21 cellular contexts compared by ENCODE assay signal in the genomic region with DNA sequence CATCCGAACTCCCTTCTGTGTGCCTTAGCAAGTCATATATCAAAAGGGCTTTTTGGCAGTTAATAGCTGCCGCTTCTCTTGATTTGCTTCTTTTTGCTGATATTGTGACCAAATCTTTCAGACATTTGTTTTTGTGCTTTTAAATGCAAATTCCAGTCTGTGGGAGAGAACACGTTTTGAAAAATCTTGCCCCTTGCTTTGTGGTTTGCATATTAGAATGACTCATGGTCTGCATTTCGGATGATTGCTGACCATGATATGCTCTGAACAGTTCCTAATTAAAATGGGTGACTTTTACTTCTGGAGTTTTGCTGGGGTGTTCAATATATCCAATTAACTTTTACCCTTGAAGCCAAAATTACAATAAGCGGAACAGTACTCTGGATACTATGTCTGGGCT. TPM values are rescaled to one million over a fixed set of nuclear protein-coding genes. Genes with fewer than 3 reads are reported as not detected.
A peak's percentile ranks its signal among the peaks of the same experiment; 100 is the strongest.
DNase-seq lines count a peak whose midpoint lies in the region; ATAC-seq and TF ChIP-seq lines count a peak whose summit lies in the region.
"Had no signal": no experiment of that assay in that cellular context is flagged by ENCODE, and none has a peak within 500 bp of the region (broad histone marks: within the 10 kb centered on the region; RNA-seq: fewer than 3 reads in every experiment).

No MANE protein-coding gene starts in this region.

- H3K9me3 ChIP-seq in spleen: peaks cover 0 to 22% (median 6%) of the 10 kb centered on the region in 8 donors

- no peak for TF ChIP-seq POLR2A in spleen (IDR thresholded peaks at IDR 0.05)

- DNase-seq in AG04449 (ENCODE audit: low read depth, low spot score) (peak; percentile 59), HFFc6 (peak; percentile 63), astrocyte of the cerebellum (ENCODE audit: low read depth) (peak; percentile 78), fibroblast of villous mesenchyme (ENCODE audit: low read depth) (peak; percentile 44), spleen (no peak), superior temporal gyrus (ENCODE audit: extremely low spot score) (no peak), GM13976 (ENCODE audit: low spot score) (no peak)
- DNase-seq: activated CD4-positive, alpha-beta T cell treated with anti-CD3 and anti-CD28 coated beads for 48 hours; activated effector memory CD4-positive, alpha-beta T cell treated with anti-CD3 and anti-CD28 coated beads, Interleukin-2, amount 50 U/mL, for 16 hours; amygdala; C1 segment of cervical spinal cord; kidney; naive B cell; NCI-H1105; NCI-H524; sigmoid colon; stimulated activated CD4-positive, alpha-beta T cell treated with anti-CD3 and anti-CD28 coated beads, Interleukin-4, amount 100 ng/mL, for 1 hour; SW 1271 had no signal

- no peaks in the 10 kb centered on the region; the same call in none of the 2 replicates for H3K27me3 Mint-ChIP-seq in HFFc6 (ENCODE audit: insufficient read depth)
- H3K27me3 Mint-ChIP-seq: naive B cell had no signal

- ATAC-seq in GM19463 (IDR thresholded peaks at IDR 0.05; ENCODE audit: unreplicated experiment): no peak

- H3K36me3 ChIP-seq in spleen: no peaks in the 10 kb centered on the region
- H3K36me3 ChIP-seq: sigmoid colon had no signal

- no peak overlapping the region for H3K27ac ChIP-seq in spleen
- H3K27ac ChIP-seq: 22Rv1, sigmoid colon had no signal

- peak overlapping the region; percentile 14; the same call in 1 of the 2 replicates for H3K27ac Mint-ChIP-seq in HFFc6
- H3K27ac Mint-ChIP-seq: naive B cell had no signal

- in situ Hi-C loops in astrocyte of the cerebellum (cut with HindIII; ENCODE audit: low sequenced_read_pairs) (no loop called here), GM13976 (cut with MboI; ENCODE audit: low sequenced_read_pairs, unreplicated experiment) (no loop called here)

- H3K27me3 ChIP-seq in spleen (replicated peaks in 1 of 7): no peaks in the 10 kb centered on the region
- H3K27me3 ChIP-seq: sigmoid colon had no signal

- CTCF ChIA-PET in AG04449 (lab: Yijun Ruan, JAX): interaction anchor here (0.9 kb wide), 1 partner anchor 13 kb away, joined by 3 read pairs; no protein-coding TSS in a partner anchor

- peaks cover 22% of the 10 kb centered on the region for H3K4me1 Mint-ChIP-seq in HFFc6 (ENCODE audit: low read depth)
- H3K4me1 Mint-ChIP-seq: naive B cell had no signal

- H3K4me1 ChIP-seq in spleen: no peaks in the 10 kb centered on the region
- H3K4me1 ChIP-seq: sigmoid colon had no signal

- WGBS in spleen, 5 donors: 75 to 87% (median 79%) methylated on average over 5 of the region's 5 CpGs

- intact Hi-C loops in spleen (cut with DNase I; ENCODE audit: low total_unique reads): no loop called here

- H3K4me3 ChIP-seq in AG04449 (ENCODE audit: low read depth, low read length) (no peak overlapping the region), astrocyte of the cerebellum (ENCODE audit: low read depth, low read length) (no peak overlapping the region), fibroblast of villous mesenchyme (ENCODE audit: low read depth, low read length) (no peak overlapping the region), spleen (no peak overlapping the region)
- H3K4me3 ChIP-seq: sigmoid colon had no signal

- no peak for TF ChIP-seq CTCF in AG04449 (IDR thresholded peaks at IDR 0.05; ENCODE audit: insufficient read depth, low read length, missing control alignments)
- no peak for TF ChIP-seq CTCF in HFFc6 (IDR thresholded peaks at IDR 0.05)
- TF ChIP-seq CTCF in astrocyte of the cerebellum (IDR thresholded peaks at IDR 0.05; ENCODE audit: low read depth, low read length, missing control alignments): no peak
- TF ChIP-seq CTCF in fibroblast of villous mesenchyme (IDR thresholded peaks at IDR 0.05; ENCODE audit: insufficient read depth, low read depth, low read length): no peak
- no peak for TF ChIP-seq CTCF in spleen (IDR thresholded peaks at IDR 0.05 in 8 of 11, conservative IDR thresholded peaks at IDR 0.05 in 3 of 11)
- TF ChIP-seq CTCF in GM13976 (IDR thresholded peaks at IDR 0.05; ENCODE audit: borderline replicate concordance, control extremely low read depth, extremely low read depth, insufficient read depth, missing control alignments): no peak

- peaks cover 5% of the 10 kb centered on the region; the same call in 1 of the 2 replicates for H3K36me3 Mint-ChIP-seq in HFFc6 (ENCODE audit: low read depth)
- H3K36me3 Mint-ChIP-seq: naive B cell had no signal

- POLR2A ChIA-PET in AG04449 (lab: Yijun Ruan, JAX): interaction anchor here (0.8 kb wide), 1 partner anchor 13 kb away, joined by 3 read pairs; no protein-coding TSS in a partner anchor

- H3K4me3 Mint-ChIP-seq in HFFc6: peak overlapping the region; percentile 66
- H3K4me3 Mint-ChIP-seq: naive B cell had no signal

- no peaks in the 10 kb centered on the region for H3K9me3 Mint-ChIP-seq in HFFc6

RNA-seq across cellular contexts. Expression of a gene that starts 58.3 kb away (rescaled TPM):
- under 1 TPM in 2 of 6 experiments, not detected in 4; 0.14 to 0.24 TPM for total RNA-seq in HFFc6 (2021; fragmentation: NEBNext Ultra II Directional; extraction: Animal tissue kit (Norgen Biotek cat#: 25700))
- 4.3 and 5.2 TPM in 2 replicates for total RNA-seq in fibroblast of villous mesenchyme
- under 1 TPM in 2 of 7 donors, not detected in 5; 0.06 to 0.13 TPM for total RNA-seq in spleen
- under 1 TPM; under 0.01 to 0.03 (median 0.02) TPM for polyA plus RNA-seq in spleen
- total RNA-seq: LHCN-M2 had no signal

Comparison
In these comparisons a context has a peak if more than half of its experiments do, and no peak if none do; other contexts are left out.
1. DNase-seq: peak in AG04449 (single experiment), HFFc6 (single experiment), astrocyte of the cerebellum (single experiment) and fibroblast of villous mesenchyme (single experiment); none in spleen (single experiment), superior temporal gyrus (single experiment) and GM13976 (single experiment).